40 cellular contexts compared by ENCODE assay signal in the genomic region with DNA sequence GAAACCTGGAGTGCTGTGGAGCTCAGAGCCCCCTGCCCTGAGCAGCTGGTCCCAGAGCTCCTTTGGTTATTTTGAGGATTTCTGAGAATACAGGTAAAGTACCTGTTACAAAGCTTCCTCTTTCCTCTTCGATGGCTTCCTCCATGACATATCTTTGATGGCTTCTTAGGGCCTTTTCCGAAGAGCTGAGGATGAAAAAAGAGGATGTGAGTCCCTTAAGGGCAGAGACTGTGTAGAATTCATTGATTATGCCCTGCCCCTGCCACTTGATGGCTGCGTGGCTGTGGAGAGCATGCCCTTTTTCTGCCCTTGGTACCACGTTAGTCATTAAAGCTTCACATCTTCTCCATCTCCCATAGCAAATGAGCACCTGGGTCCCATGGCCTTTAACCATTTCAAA. TPM values are rescaled to one million over a fixed set of nuclear protein-coding genes. Genes with fewer than 3 reads are reported as not detected.
"Had no signal": no experiment of that assay in that cellular context is flagged by ENCODE, and none has a peak within 500 bp of the region (broad histone marks: within the 10 kb centered on the region; RNA-seq: fewer than 3 reads in every experiment).

No MANE protein-coding gene starts in this region.

- H3K27ac ChIP-seq: ascending aorta, cardiac muscle cell, WERI-Rb-1 had no signal

- H3K4me3 Mint-ChIP-seq: activated CD4-positive, alpha-beta memory T cell treated with anti-CD3 and anti-CD28 coated beads, Interleukin-2, amount 10 ng/mL, durations not matched to agents 7 days and 5 days; activated CD4-positive, alpha-beta T cell treated with anti-CD3 and anti-CD28 coated beads for 36 hours; activated CD4-positive, alpha-beta T cell treated with anti-CD3 and anti-CD28 coated beads, Interleukin-2, amount 10 ng/mL, durations not matched to agents 7 days and 5 days; activated CD8-positive, alpha-beta memory T cell treated with anti-CD3 and anti-CD28 coated beads, Interleukin-2, amount 10 ng/mL, durations not matched to agents 7 days and 5 days; activated CD8-positive, alpha-beta T cell treated with anti-CD3 and anti-CD28 coated beads, Interleukin-2, amount 10 ng/mL, durations not matched to agents 7 days and 5 days; activated naive CD4-positive, alpha-beta T cell treated with anti-CD3 and anti-CD28 coated beads, Interleukin-2, amount 10 ng/mL, durations not matched to agents 7 days and 5 days; activated naive CD4-positive, alpha-beta T cell treated with anti-CD3 and anti-CD28 coated beads, Interleukin-2, amount 50 U/mL, for 24 hours; activated naive CD8-positive, alpha-beta T cell; activated naive CD8-positive, alpha-beta T cell treated with anti-CD3 and anti-CD28 coated beads, Interleukin-2, amount 10 ng/mL, durations not matched to agents 7 days and 5 days; activated naive CD8-positive, alpha-beta T cell treated with anti-CD3 and anti-CD28 coated beads, Interleukin-2, amount 50 U/mL, for 24 hours; activated T-cell treated with anti-CD3 and anti-CD28 coated beads, Interleukin-2, amount 50 U/mL, for 24 hours; brain; central memory CD8-positive, alpha-beta T cell; T-helper 1 cell treated with Interleukin-12 subunit alpha and Interleukin-12 subunit beta and Interleukin-4 antibody, amounts not matched to agents 30 μg/mL and 1 μg/mL, for 36 hours; T-helper 2 cell treated with Interferon-gamma antibody and Interleukin-4, amounts not matched to agents 5 μg/mL and 100 μg/mL, for 36 hours; WTC11 had no signal

- H3K4me1 ChIP-seq: ascending aorta had no signal

- DNase-seq: activated CD4-positive, alpha-beta memory T cell treated with anti-CD3 and anti-CD28 coated beads, Interleukin-2, amount 10 ng/mL, durations not matched to agents 7 days and 5 days; activated CD4-positive, alpha-beta T cell treated with anti-CD3 and anti-CD28 coated beads for 1 hour; activated CD4-positive, alpha-beta T cell treated with anti-CD3 and anti-CD28 coated beads for 36 hours; activated CD4-positive, alpha-beta T cell treated with anti-CD3 and anti-CD28 coated beads for 48 hours; activated CD4-positive, alpha-beta T cell treated with anti-CD3 and anti-CD28 coated beads, Interleukin-2, amount 10 ng/mL, durations not matched to agents 7 days and 5 days; activated CD4-positive, alpha-beta T cell treated with anti-CD3 and anti-CD28 coated beads, Interleukin-2, amount 50 U/mL, for 48 hours; activated CD4-positive, CD25-positive, alpha-beta regulatory T cell; activated CD8-positive, alpha-beta memory T cell treated with anti-CD3 and anti-CD28 coated beads for 24 hours; activated CD8-positive, alpha-beta memory T cell treated with anti-CD3 and anti-CD28 coated beads, Interleukin-2, amount 10 ng/mL, durations not matched to agents 7 days and 5 days; activated CD8-positive, alpha-beta memory T cell treated with anti-CD3 and anti-CD28 coated beads, Interleukin-2, amount 50 U/mL, for 48 hours; activated CD8-positive, alpha-beta T cell treated with anti-CD3 and anti-CD28 coated beads, Interleukin-2, amount 10 ng/mL, durations not matched to agents 7 days and 5 days; activated effector memory CD4-positive, alpha-beta T cell treated with Interleukin-2 at 50 U/mL for 16 hours; activated gamma-delta T cell; activated naive CD4-positive, alpha-beta T cell treated with anti-CD3 and anti-CD28 coated beads, Interleukin-2, amount 10 ng/mL, durations not matched to agents 7 days and 5 days; activated naive CD4-positive, alpha-beta T cell treated with Interleukin-2 at 50 U/mL for 16 hours; activated naive CD8-positive, alpha-beta T cell treated with anti-CD3 and anti-CD28 coated beads, Interleukin-2, amount 10 ng/mL, durations not matched to agents 7 days and 5 days; activated naive CD8-positive, alpha-beta T cell treated with anti-CD3 and anti-CD28 coated beads, Interleukin-2, amount 50 U/mL, for 24 hours; activated T-cell treated with anti-CD3 and anti-CD28 coated beads, Interleukin-2, amount 50 U/mL, for 24 hours; activated T-cell treated with anti-CD3 and anti-CD28 coated beads, Interleukin-2, amount 50 U/mL, for 48 hours; amygdala; anterior cingulate cortex; caudate nucleus; cerebellar nuclear complex; T-helper 1 cell; T-helper 2 cell; T-helper 9 cell; WERI-Rb-1 had no signal

- H3K9me3 Mint-ChIP-seq: activated CD4-positive, alpha-beta memory T cell treated with anti-CD3 and anti-CD28 coated beads, Interleukin-2, amount 10 ng/mL, durations not matched to agents 7 days and 5 days; activated CD4-positive, alpha-beta T cell treated with anti-CD3 and anti-CD28 coated beads, Interleukin-2, amount 10 ng/mL, durations not matched to agents 7 days and 5 days; activated naive CD4-positive, alpha-beta T cell treated with anti-CD3 and anti-CD28 coated beads, Interleukin-2, amount 10 ng/mL, durations not matched to agents 7 days and 5 days; activated naive CD4-positive, alpha-beta T cell treated with anti-CD3 and anti-CD28 coated beads, Interleukin-2, amount 50 U/mL, for 24 hours; activated naive CD8-positive, alpha-beta T cell treated with anti-CD3 and anti-CD28 coated beads, Interleukin-2, amount 10 ng/mL, durations not matched to agents 7 days and 5 days; activated naive CD8-positive, alpha-beta T cell treated with anti-CD3 and anti-CD28 coated beads, Interleukin-2, amount 50 U/mL, for 24 hours; activated T-cell treated with anti-CD3 and anti-CD28 coated beads, Interleukin-2, amount 50 U/mL, for 24 hours; activated T-helper 2 cell treated with anti-CD3 and anti-CD28 coated beads, Interferon-gamma antibody, Interleukin-2, Interleukin-4, amounts not matched to agents 10 μg/mL and 5 μg/mL and 100 μg/mL, durations not matched to agents 14 hours and 24 hours and 36 hours; central memory CD8-positive, alpha-beta T cell; T-helper 1 cell treated with Interleukin-12 subunit alpha and Interleukin-12 subunit beta and Interleukin-4 antibody, amounts not matched to agents 30 μg/mL and 1 μg/mL, for 36 hours; T-helper 2 cell treated with Interferon-gamma antibody and Interleukin-4, amounts not matched to agents 5 μg/mL and 100 μg/mL, for 36 hours had no signal

- H3K36me3 Mint-ChIP-seq: activated CD8-positive, alpha-beta memory T cell treated with anti-CD3 and anti-CD28 coated beads, Interleukin-2, amount 10 ng/mL, durations not matched to agents 7 days and 5 days; activated naive CD4-positive, alpha-beta T cell treated with anti-CD3 and anti-CD28 coated beads, Interleukin-2, amount 10 ng/mL, durations not matched to agents 7 days and 5 days; activated naive CD4-positive, alpha-beta T cell treated with anti-CD3 and anti-CD28 coated beads, Interleukin-2, amount 50 U/mL, for 24 hours; activated naive CD8-positive, alpha-beta T cell; activated naive CD8-positive, alpha-beta T cell treated with anti-CD3 and anti-CD28 coated beads, Interleukin-2, amount 10 ng/mL, durations not matched to agents 7 days and 5 days; brain; WTC11 had no signal

- H3K27me3 ChIP-seq: ascending aorta, cardiac muscle cell had no signal

- H3K4me1 Mint-ChIP-seq: activated CD4-positive, alpha-beta memory T cell treated with anti-CD3 and anti-CD28 coated beads, Interleukin-2, amount 10 ng/mL, durations not matched to agents 7 days and 5 days; activated CD4-positive, alpha-beta T cell treated with anti-CD3 and anti-CD28 coated beads for 36 hours; activated CD4-positive, alpha-beta T cell treated with anti-CD3 and anti-CD28 coated beads, Interleukin-2, amount 10 ng/mL, durations not matched to agents 7 days and 5 days; activated CD8-positive, alpha-beta memory T cell treated with anti-CD3 and anti-CD28 coated beads, Interleukin-2, amount 10 ng/mL, durations not matched to agents 7 days and 5 days; activated naive CD4-positive, alpha-beta T cell treated with anti-CD3 and anti-CD28 coated beads, Interleukin-2, amount 50 U/mL, for 24 hours; activated naive CD8-positive, alpha-beta T cell treated with anti-CD3 and anti-CD28 coated beads, Interleukin-2, amount 10 ng/mL, durations not matched to agents 7 days and 5 days; activated naive CD8-positive, alpha-beta T cell treated with anti-CD3 and anti-CD28 coated beads, Interleukin-2, amount 50 U/mL, for 24 hours; WTC11 had no signal

- ATAC-seq: activated CD4-positive, alpha-beta T cell treated with anti-CD3 and anti-CD28 coated beads for 36 hours; activated CD4-positive, CD25-positive, alpha-beta regulatory T cell treated with anti-CD3 and anti-CD28 coated beads, Interleukin-2, amount 50 U/mL, for 24 hours; activated CD8-positive, alpha-beta memory T cell treated with anti-CD3 and anti-CD28 coated beads, Interleukin-2, amount 10 ng/mL, durations not matched to agents 7 days and 5 days; activated CD8-positive, alpha-beta T cell treated with anti-CD3 and anti-CD28 coated beads, Interleukin-2, amount 10 ng/mL, durations not matched to agents 7 days and 5 days; activated naive CD8-positive, alpha-beta T cell treated with anti-CD3 and anti-CD28 coated beads, Interleukin-2, amount 50 U/mL, for 24 hours; WTC11 had no signal

- H3K27ac Mint-ChIP-seq: activated CD4-positive, alpha-beta memory T cell treated with anti-CD3 and anti-CD28 coated beads, Interleukin-2, amount 10 ng/mL, durations not matched to agents 7 days and 5 days; activated CD4-positive, alpha-beta T cell treated with anti-CD3 and anti-CD28 coated beads for 36 hours; activated CD4-positive, alpha-beta T cell treated with anti-CD3 and anti-CD28 coated beads, Interleukin-2, amount 10 ng/mL, durations not matched to agents 7 days and 5 days; activated CD8-positive, alpha-beta memory T cell treated with anti-CD3 and anti-CD28 coated beads, Interleukin-2, amount 10 ng/mL, durations not matched to agents 7 days and 5 days; activated CD8-positive, alpha-beta T cell treated with anti-CD3 and anti-CD28 coated beads, Interleukin-2, amount 10 ng/mL, durations not matched to agents 7 days and 5 days; activated naive CD4-positive, alpha-beta T cell treated with anti-CD3 and anti-CD28 coated beads, Interleukin-2, amount 10 ng/mL, durations not matched to agents 7 days and 5 days; activated naive CD4-positive, alpha-beta T cell treated with anti-CD3 and anti-CD28 coated beads, Interleukin-2, amount 50 U/mL, for 24 hours; activated naive CD8-positive, alpha-beta T cell; activated naive CD8-positive, alpha-beta T cell treated with anti-CD3 and anti-CD28 coated beads, Interleukin-2, amount 10 ng/mL, durations not matched to agents 7 days and 5 days; activated naive CD8-positive, alpha-beta T cell treated with anti-CD3 and anti-CD28 coated beads, Interleukin-2, amount 50 U/mL, for 24 hours; activated T-cell treated with anti-CD3 and anti-CD28 coated beads, Interleukin-2, amount 50 U/mL, for 24 hours; activated T-helper 2 cell treated with anti-CD3 and anti-CD28 coated beads, Interferon-gamma antibody, Interleukin-2, Interleukin-4, amounts not matched to agents 10 μg/mL and 5 μg/mL and 100 μg/mL, durations not matched to agents 14 hours and 24 hours and 36 hours; T-helper 1 cell treated with Interleukin-12 subunit alpha and Interleukin-12 subunit beta and Interleukin-4 antibody, amounts not matched to agents 30 μg/mL and 1 μg/mL, for 36 hours; T-helper 2 cell treated with Interferon-gamma antibody and Interleukin-4, amounts not matched to agents 5 μg/mL and 100 μg/mL, for 36 hours; WTC11 had no signal

- H3K9me3 ChIP-seq: ascending aorta had no signal

- H3K4me3 ChIP-seq: ascending aorta, cardiac muscle cell had no signal

- H3K27me3 Mint-ChIP-seq: activated CD4-positive, alpha-beta memory T cell treated with anti-CD3 and anti-CD28 coated beads, Interleukin-2, amount 10 ng/mL, durations not matched to agents 7 days and 5 days; activated CD4-positive, alpha-beta T cell treated with anti-CD3 and anti-CD28 coated beads for 36 hours; activated CD4-positive, alpha-beta T cell treated with anti-CD3 and anti-CD28 coated beads, Interleukin-2, amount 10 ng/mL, durations not matched to agents 7 days and 5 days; activated CD8-positive, alpha-beta memory T cell treated with anti-CD3 and anti-CD28 coated beads, Interleukin-2, amount 10 ng/mL, durations not matched to agents 7 days and 5 days; activated naive CD4-positive, alpha-beta T cell treated with anti-CD3 and anti-CD28 coated beads, Interleukin-2, amount 10 ng/mL, durations not matched to agents 7 days and 5 days; activated naive CD4-positive, alpha-beta T cell treated with anti-CD3 and anti-CD28 coated beads, Interleukin-2, amount 50 U/mL, for 24 hours; activated naive CD8-positive, alpha-beta T cell; activated naive CD8-positive, alpha-beta T cell treated with anti-CD3 and anti-CD28 coated beads, Interleukin-2, amount 10 ng/mL, durations not matched to agents 7 days and 5 days; activated naive CD8-positive, alpha-beta T cell treated with anti-CD3 and anti-CD28 coated beads, Interleukin-2, amount 50 U/mL, for 24 hours; activated T-cell treated with anti-CD3 and anti-CD28 coated beads, Interleukin-2, amount 50 U/mL, for 24 hours; central memory CD8-positive, alpha-beta T cell had no signal

- H3K36me3 ChIP-seq: ascending aorta, cardiac muscle cell, WERI-Rb-1 had no signal

RNA-seq across cellular contexts. Expression of a gene that starts 14.2 kb away (rescaled TPM):
- total RNA-seq: activated CD4-positive, alpha-beta memory T cell treated with anti-CD3 and anti-CD28 coated beads, Interleukin-2, amount 10 ng/mL, durations not matched to agents 7 days and 5 days; activated CD4-positive, alpha-beta T cell treated with anti-CD3 and anti-CD28 coated beads for 36 hours; activated CD4-positive, alpha-beta T cell treated with anti-CD3 and anti-CD28 coated beads, Interleukin-2, amount 10 ng/mL, durations not matched to agents 7 days and 5 days; activated CD8-positive, alpha-beta memory T cell treated with anti-CD3 and anti-CD28 coated beads, Interleukin-2, amount 10 ng/mL, durations not matched to agents 7 days and 5 days; activated CD8-positive, alpha-beta T cell treated with anti-CD3 and anti-CD28 coated beads, Interleukin-2, amount 10 ng/mL, durations not matched to agents 7 days and 5 days; activated naive CD8-positive, alpha-beta T cell treated with anti-CD3 and anti-CD28 coated beads, Interleukin-2, amount 10 ng/mL, durations not matched to agents 7 days and 5 days; activated T-helper 2 cell treated with anti-CD3 and anti-CD28 coated beads, Interferon-gamma antibody, Interleukin-2, Interleukin-4, amounts not matched to agents 10 μg/mL and 5 μg/mL and 100 μg/mL, durations not matched to agents 14 hours and 24 hours and 36 hours; ascending aorta; bronchial epithelial cell; cardiac muscle cell; WTC11 had no signal
- polyA plus RNA-seq: cardiac muscle cell had no signal

RNA-seq across cellular contexts. Expression of a gene that starts 30.4 kb away (rescaled TPM):
- total RNA-seq: activated CD4-positive, alpha-beta memory T cell treated with anti-CD3 and anti-CD28 coated beads, Interleukin-2, amount 10 ng/mL, durations not matched to agents 7 days and 5 days; activated CD4-positive, alpha-beta T cell treated with anti-CD3 and anti-CD28 coated beads for 36 hours; activated CD4-positive, alpha-beta T cell treated with anti-CD3 and anti-CD28 coated beads, Interleukin-2, amount 10 ng/mL, durations not matched to agents 7 days and 5 days; activated CD8-positive, alpha-beta memory T cell treated with anti-CD3 and anti-CD28 coated beads, Interleukin-2, amount 10 ng/mL, durations not matched to agents 7 days and 5 days; activated CD8-positive, alpha-beta T cell treated with anti-CD3 and anti-CD28 coated beads, Interleukin-2, amount 10 ng/mL, durations not matched to agents 7 days and 5 days; activated naive CD8-positive, alpha-beta T cell treated with anti-CD3 and anti-CD28 coated beads, Interleukin-2, amount 10 ng/mL, durations not matched to agents 7 days and 5 days; activated T-helper 2 cell treated with anti-CD3 and anti-CD28 coated beads, Interferon-gamma antibody, Interleukin-2, Interleukin-4, amounts not matched to agents 10 μg/mL and 5 μg/mL and 100 μg/mL, durations not matched to agents 14 hours and 24 hours and 36 hours; ascending aorta; bronchial epithelial cell; cardiac muscle cell; WTC11 had no signal
- polyA plus RNA-seq: adipose tissue, cardiac muscle cell had no signal
